ENCODE assay signal across 21 cellular contexts in the genomic region with DNA sequence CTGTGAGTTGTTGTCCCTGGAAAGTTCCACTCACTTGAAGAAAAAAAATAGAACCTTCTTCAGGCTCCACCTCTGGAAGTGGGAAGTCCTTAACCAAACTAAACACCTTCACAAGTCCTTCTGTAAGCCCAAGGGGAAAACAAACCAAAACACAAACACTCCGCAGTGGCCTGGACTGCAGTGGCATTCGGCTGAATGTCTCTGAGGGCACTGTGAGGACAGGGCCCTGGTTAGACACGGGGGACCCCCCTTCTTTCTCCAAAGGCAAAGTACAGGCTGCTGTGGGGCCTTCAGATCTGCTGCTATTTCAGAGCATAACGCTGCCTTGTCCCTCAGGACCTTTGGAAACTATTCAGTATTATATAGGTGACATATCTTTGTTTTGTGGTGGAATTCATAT. TPM values are rescaled to one million over a fixed set of nuclear protein-coding genes. Genes with fewer than 3 reads are reported as not detected.
DNase-seq lines count a peak whose midpoint lies in the region; ATAC-seq and TF ChIP-seq lines count a peak whose summit lies in the region.
"Had no signal": no experiment of that assay in that cellular context is flagged by ENCODE, and none has a peak within 500 bp of the region (broad histone marks: within the 10 kb centered on the region; RNA-seq: fewer than 3 reads in every experiment).

No MANE protein-coding gene starts in this region.

- CTCF ChIA-PET in activated CD8-positive, alpha-beta memory T cell treated with anti-CD3 and anti-CD28 coated beads, Interleukin-2, amount 10 ng/mL, durations not matched to agents 7 days and 5 days (lab: Charles Lee), result interaction anchor here (0.8 to 1.8 kb wide), 3 partner anchors 10 to 22 kb away, joined by 4 to 5 read pairs (median 5); no protein-coding TSS in a partner anchor
- CTCF ChIA-PET in CD8-positive, alpha-beta memory T cell (lab: Charles Lee), result no interaction called here

- no peak for DNase-seq in activated CD8-positive, alpha-beta memory T cell treated with anti-CD3 and anti-CD28 coated beads, Interleukin-2, amount 10 ng/mL, durations not matched to agents 7 days and 5 days
- no peak for DNase-seq in activated CD8-positive, alpha-beta memory T cell treated with anti-CD3 and anti-CD28 coated beads, Interleukin-2, amount 50 U/mL, for 48 hours
- no peak for DNase-seq in CD8-positive, alpha-beta memory T cell
- no peak for DNase-seq in progenitor cell of endocrine pancreas (ENCODE audit: low spot score, unreplicated experiment)
- no peak for DNase-seq in effector CD8-positive, alpha-beta T cell (lab: John Stamatoyannopoulos, UW)
- DNase-seq: activated CD4-positive, alpha-beta T cell treated with anti-CD3 and anti-CD28 coated beads, Interleukin-2, amount 50 U/mL, for 1 hour; activated naive CD4-positive, alpha-beta T cell treated with anti-CD3 and anti-CD28 coated beads for 36 hours; DMS53; effector CD4-positive, alpha-beta T cell; erythroblast; NCI-H1092; NCI-H2081; NCI-H226 had no signal

- no peaks in the 10 kb centered on the region for H3K27me3 ChIP-seq in CD8-positive, alpha-beta memory T cell (ENCODE audit: insufficient read depth, low read length, poor library complexity, severe bottlenecking)

- H3K27ac ChIP-seq in CD8-positive, alpha-beta memory T cell (ENCODE audit: low read depth, low read length), result no peak overlapping the region
- H3K27ac ChIP-seq: parathyroid adenoma, VCaP had no signal

- H3K27ac Mint-ChIP-seq in activated CD8-positive, alpha-beta memory T cell treated with anti-CD3 and anti-CD28 coated beads, Interleukin-2, amount 10 ng/mL, durations not matched to agents 7 days and 5 days, result peak overlapping the region; percentile 43
- H3K27ac Mint-ChIP-seq in CD8-positive, alpha-beta memory T cell, result peak overlapping the region in 7 of 8 donors; percentile 25 to 79 (median 54)
- H3K27ac Mint-ChIP-seq in dendritic cell treated with granulocyte-macrophage colony-stimulating factor and Interleukin-4, amounts not matched to agents 40 ng/mL and 50 ng/mL, for 4 days, result peak overlapping the region; percentile 91
- peak overlapping the region; percentile 49 for H3K27ac Mint-ChIP-seq in progenitor cell of endocrine pancreas
- H3K27ac Mint-ChIP-seq: activated naive CD4-positive, alpha-beta T cell treated with anti-CD3 and anti-CD28 coated beads for 36 hours; mesothelial cell of epicardium had no signal

- no peaks in the 10 kb centered on the region for H3K27me3 Mint-ChIP-seq in activated CD8-positive, alpha-beta memory T cell treated with anti-CD3 and anti-CD28 coated beads, Interleukin-2, amount 10 ng/mL, durations not matched to agents 7 days and 5 days
- H3K27me3 Mint-ChIP-seq in CD8-positive, alpha-beta memory T cell, result no peaks in the 10 kb centered on the region
- no peaks in the 10 kb centered on the region for H3K27me3 Mint-ChIP-seq in dendritic cell treated with granulocyte-macrophage colony-stimulating factor and Interleukin-4, amounts not matched to agents 40 ng/mL and 50 ng/mL, for 4 days
- peaks cover 2% of the 10 kb centered on the region for H3K27me3 Mint-ChIP-seq in progenitor cell of endocrine pancreas

- no peaks in the 10 kb centered on the region for H3K36me3 ChIP-seq in CD8-positive, alpha-beta memory T cell (ENCODE audit: insufficient read depth, low read length)

- ATAC-seq in activated CD8-positive, alpha-beta memory T cell treated with anti-CD3 and anti-CD28 coated beads, Interleukin-2, amount 10 ng/mL, durations not matched to agents 7 days and 5 days, result no peak
- no peak for ATAC-seq in GM18861 (IDR thresholded peaks at IDR 0.05; ENCODE audit: unreplicated experiment)
- ATAC-seq in GM21390 (IDR thresholded peaks at IDR 0.05; ENCODE audit: unreplicated experiment), result no peak

- peaks cover 13% of the 10 kb centered on the region for H3K36me3 Mint-ChIP-seq in activated CD8-positive, alpha-beta memory T cell treated with anti-CD3 and anti-CD28 coated beads, Interleukin-2, amount 10 ng/mL, durations not matched to agents 7 days and 5 days
- peaks cover 0 to 6% (median 0%) of the 10 kb centered on the region in 3 donors for H3K36me3 Mint-ChIP-seq in CD8-positive, alpha-beta memory T cell
- H3K36me3 Mint-ChIP-seq in dendritic cell treated with granulocyte-macrophage colony-stimulating factor and Interleukin-4, amounts not matched to agents 40 ng/mL and 50 ng/mL, for 4 days (ENCODE audit: low read depth), result peaks cover 46% of the 10 kb centered on the region
- peaks cover 2% of the 10 kb centered on the region for H3K36me3 Mint-ChIP-seq in progenitor cell of endocrine pancreas (ENCODE audit: insufficient read depth)

- intact Hi-C loops in dendritic cell treated with granulocyte-macrophage colony-stimulating factor and Interleukin-4, amounts not matched to agents 40 ng/mL and 50 ng/mL, for 4 days (cut with micrococcal nuclease), result no loop called here

- peaks cover 55% of the 10 kb centered on the region for H3K4me1 Mint-ChIP-seq in activated CD8-positive, alpha-beta memory T cell treated with anti-CD3 and anti-CD28 coated beads, Interleukin-2, amount 10 ng/mL, durations not matched to agents 7 days and 5 days
- peaks cover 44 to 50% (median 45%) of the 10 kb centered on the region in 3 donors for H3K4me1 Mint-ChIP-seq in CD8-positive, alpha-beta memory T cell
- peaks cover 71% of the 10 kb centered on the region for H3K4me1 Mint-ChIP-seq in dendritic cell treated with granulocyte-macrophage colony-stimulating factor and Interleukin-4, amounts not matched to agents 40 ng/mL and 50 ng/mL, for 4 days (ENCODE audit: low read depth)
- H3K4me1 Mint-ChIP-seq in progenitor cell of endocrine pancreas (ENCODE audit: low read depth), result peaks cover 19% of the 10 kb centered on the region

- peaks cover 30% of the 10 kb centered on the region for H3K4me1 ChIP-seq in CD8-positive, alpha-beta memory T cell (ENCODE audit: insufficient read depth, low read length)
- H3K4me1 ChIP-seq: parathyroid adenoma had no signal

- no peaks in the 10 kb centered on the region for H3K9me3 ChIP-seq in CD8-positive, alpha-beta memory T cell (ENCODE audit: low read length)

- TF ChIP-seq CTCF in progenitor cell of endocrine pancreas (IDR thresholded peaks at IDR 0.05; ENCODE audit: unreplicated experiment), result no peak

- POLR2A ChIA-PET in CD8-positive, alpha-beta memory T cell (lab: Charles Lee), result no interaction called here

- no peaks in the 10 kb centered on the region for H3K9me3 Mint-ChIP-seq in activated CD8-positive, alpha-beta memory T cell treated with anti-CD3 and anti-CD28 coated beads, Interleukin-2, amount 10 ng/mL, durations not matched to agents 7 days and 5 days (ENCODE audit: low read depth)
- no peaks in the 10 kb centered on the region for H3K9me3 Mint-ChIP-seq in CD8-positive, alpha-beta memory T cell
- H3K9me3 Mint-ChIP-seq in dendritic cell treated with granulocyte-macrophage colony-stimulating factor and Interleukin-4, amounts not matched to agents 40 ng/mL and 50 ng/mL, for 4 days, result no peaks in the 10 kb centered on the region
- no peaks in the 10 kb centered on the region for H3K9me3 Mint-ChIP-seq in progenitor cell of endocrine pancreas (ENCODE audit: low read depth)
- H3K9me3 Mint-ChIP-seq: activated naive CD4-positive, alpha-beta T cell treated with anti-CD3 and anti-CD28 coated beads for 36 hours; mesothelial cell of epicardium; nephron; T-helper 2 cell treated with Interferon-gamma antibody and Interleukin-4, amounts not matched to agents 5 μg/mL and 100 μg/mL, for 36 hours had no signal

- H3K4me3 Mint-ChIP-seq in activated CD8-positive, alpha-beta memory T cell treated with anti-CD3 and anti-CD28 coated beads, Interleukin-2, amount 10 ng/mL, durations not matched to agents 7 days and 5 days, result no peak overlapping the region
- no peak overlapping the region for H3K4me3 Mint-ChIP-seq in CD8-positive, alpha-beta memory T cell
- H3K4me3 Mint-ChIP-seq in dendritic cell treated with granulocyte-macrophage colony-stimulating factor and Interleukin-4, amounts not matched to agents 40 ng/mL and 50 ng/mL, for 4 days, result no peak overlapping the region
- no peak overlapping the region for H3K4me3 Mint-ChIP-seq in progenitor cell of endocrine pancreas (ENCODE audit: low read depth)
- H3K4me3 Mint-ChIP-seq: activated naive CD4-positive, alpha-beta T cell treated with anti-CD3 and anti-CD28 coated beads for 36 hours; mesothelial cell of epicardium; nephron; T-helper 2 cell treated with Interferon-gamma antibody and Interleukin-4, amounts not matched to agents 5 μg/mL and 100 μg/mL, for 36 hours had no signal

- no peak overlapping the region for H3K4me3 ChIP-seq in CD8-positive, alpha-beta memory T cell (ENCODE audit: low read length)

RNA-seq across cellular contexts. Expression of gene FOSL2, which starts 28.1 kb away (rescaled TPM):
- 10 to 100 TPM; 56.2 to 75.7 TPM for total RNA-seq in activated CD8-positive, alpha-beta memory T cell treated with anti-CD3 and anti-CD28 coated beads, Interleukin-2, amount 10 ng/mL, durations not matched to agents 7 days and 5 days
- 10 to 100 TPM; 46.2 to 47.3 TPM for total RNA-seq in CD8-positive, alpha-beta memory T cell
- polyA plus RNA-seq in CD8-positive, alpha-beta memory T cell, result 14.1 TPM
- 38.4 and 42.5 TPM in 2 replicates for total RNA-seq in progenitor cell of endocrine pancreas
